27 cellular contexts compared by ENCODE assay signal in the genomic region with DNA sequence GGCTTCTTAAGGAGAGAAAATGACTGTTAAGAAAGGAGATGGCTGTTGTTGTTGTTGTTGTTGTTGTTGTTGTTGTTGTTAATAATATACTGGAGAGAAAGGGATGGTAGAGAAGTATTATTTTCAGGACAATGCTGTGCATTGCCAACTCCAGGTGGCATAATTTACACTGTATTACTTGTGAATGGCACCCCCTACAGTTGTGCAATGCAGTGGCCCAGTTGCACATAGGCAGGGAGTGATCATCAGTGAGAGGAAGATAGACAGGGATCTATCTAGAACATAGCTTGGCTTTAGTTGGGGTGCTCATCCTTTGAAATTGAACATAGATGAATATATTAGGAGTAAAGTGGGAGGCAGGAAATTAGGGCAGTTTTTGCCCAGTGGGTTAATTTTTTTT. TPM values are rescaled to one million over a fixed set of nuclear protein-coding genes. Genes with fewer than 3 reads are reported as not detected.
"Had no signal": no experiment of that assay in that cellular context is flagged by ENCODE, and none has a peak within 500 bp of the region (broad histone marks: within the 10 kb centered on the region; RNA-seq: fewer than 3 reads in every experiment).

No MANE protein-coding gene starts in this region.

- H3K4me2 ChIP-seq: hepatocyte, neural progenitor cell had no signal

- DNase-seq: dorsolateral prefrontal cortex; effector CD4-positive, alpha-beta T cell; foreskin fibroblast; heart left ventricle; left cardiac atrium; left lung; mesenchymal stem cell; midbrain; naive thymus-derived CD4-positive, alpha-beta T cell; sigmoid colon; stimulated activated CD4-positive, alpha-beta T cell treated with anti-CD3 and anti-CD28 coated beads, Interleukin-4, amount 100 ng/mL, for 4 hours; stimulated activated naive CD8-positive, alpha-beta T cell treated with anti-CD3 and anti-CD28 coated beads, Interleukin-15, Interleukin-2, amounts not matched to agents 100 U/mL and 50 U/mL, for 24 hours; substantia nigra; testis; tibial artery had no signal

- H3K4me1 Mint-ChIP-seq: naive thymus-derived CD4-positive, alpha-beta T cell; nephron; neural progenitor cell; stimulated activated memory B cell treated with anti-CD40 and anti-IgM and Interleukin-4, amounts not matched to agents 10 μg/mL and 1 μg/mL and 100 μg/mL, for 72 hours had no signal

- H3K36me3 Mint-ChIP-seq: neural progenitor cell; stimulated activated memory B cell treated with anti-CD40 and anti-IgM and Interleukin-4, amounts not matched to agents 10 μg/mL and 1 μg/mL and 100 μg/mL, for 72 hours; type B pancreatic cell had no signal

- H3K9ac ChIP-seq: neural progenitor cell, parathyroid adenoma had no signal

- H3K27me3 ChIP-seq: dorsolateral prefrontal cortex, gastroesophageal sphincter, heart left ventricle, hepatocyte, left lung, neural progenitor cell, right atrium auricular region, sigmoid colon, testis, tibial artery had no signal

- H3K4me3 Mint-ChIP-seq: naive thymus-derived CD4-positive, alpha-beta T cell; nephron; neural progenitor cell; stimulated activated memory B cell treated with anti-CD40 and anti-IgM and Interleukin-4, amounts not matched to agents 10 μg/mL and 1 μg/mL and 100 μg/mL, for 72 hours; type B pancreatic cell had no signal

- H3K4me3 ChIP-seq: dorsolateral prefrontal cortex, gastroesophageal sphincter, heart left ventricle, hepatocyte, left lung, neural progenitor cell, prostate gland, right atrium auricular region, sigmoid colon, testis, tibial artery had no signal

- H3K27ac Mint-ChIP-seq: naive thymus-derived CD4-positive, alpha-beta T cell; nephron; neural progenitor cell; stimulated activated memory B cell treated with anti-CD40 and anti-IgM and Interleukin-4, amounts not matched to agents 10 μg/mL and 1 μg/mL and 100 μg/mL, for 72 hours; type B pancreatic cell had no signal

- H3K9me3 Mint-ChIP-seq: nephron; stimulated activated memory B cell treated with anti-CD40 and anti-IgM and Interleukin-4, amounts not matched to agents 10 μg/mL and 1 μg/mL and 100 μg/mL, for 72 hours; type B pancreatic cell had no signal

- H3K79me2 ChIP-seq: hepatocyte, parathyroid adenoma had no signal

- H3K36me3 ChIP-seq: gastroesophageal sphincter, heart left ventricle, left lung, neural progenitor cell, prostate gland, right atrium auricular region, sigmoid colon, tibial artery had no signal

- ATAC-seq: esophagus mucosa; gastroesophageal sphincter; heart left ventricle; left cardiac atrium; left lung; naive thymus-derived CD4-positive, alpha-beta T cell; stimulated activated memory B cell treated with anti-CD40 and anti-IgM and Interleukin-4, amounts not matched to agents 10 μg/mL and 1 μg/mL and 100 μg/mL, for 72 hours; stimulated activated naive CD8-positive, alpha-beta T cell treated with anti-CD3 and anti-CD28 coated beads, Interleukin-15, Interleukin-2, amounts not matched to agents 100 U/mL and 50 U/mL, for 24 hours had no signal

- H3K9me3 ChIP-seq: heart left ventricle, left lung, prostate gland, right atrium auricular region, sigmoid colon, testis had no signal

- H3K4me1 ChIP-seq: gastroesophageal sphincter, heart left ventricle, left lung, neural progenitor cell, parathyroid adenoma, prostate gland, right atrium auricular region, sigmoid colon, tibial artery had no signal

- H2AFZ ChIP-seq: hepatocyte, neural progenitor cell, parathyroid adenoma had no signal

- H3K27ac ChIP-seq: dorsolateral prefrontal cortex, gastroesophageal sphincter, heart left ventricle, hepatocyte, left lung, neural progenitor cell, parathyroid adenoma, prostate gland, right atrium auricular region, sigmoid colon, testis, tibial artery had no signal

- H3K27me3 Mint-ChIP-seq: stimulated activated memory B cell treated with anti-CD40 and anti-IgM and Interleukin-4, amounts not matched to agents 10 μg/mL and 1 μg/mL and 100 μg/mL, for 72 hours had no signal

RNA-seq across cellular contexts. Expression of gene TMEM163, which starts 47.2 kb away (rescaled TPM):
- total RNA-seq: lung microvascular endothelial cell, osteoblast had no signal
